Comparison of ENCODE assay signal across 8 cellular contexts in the genomic region with DNA sequence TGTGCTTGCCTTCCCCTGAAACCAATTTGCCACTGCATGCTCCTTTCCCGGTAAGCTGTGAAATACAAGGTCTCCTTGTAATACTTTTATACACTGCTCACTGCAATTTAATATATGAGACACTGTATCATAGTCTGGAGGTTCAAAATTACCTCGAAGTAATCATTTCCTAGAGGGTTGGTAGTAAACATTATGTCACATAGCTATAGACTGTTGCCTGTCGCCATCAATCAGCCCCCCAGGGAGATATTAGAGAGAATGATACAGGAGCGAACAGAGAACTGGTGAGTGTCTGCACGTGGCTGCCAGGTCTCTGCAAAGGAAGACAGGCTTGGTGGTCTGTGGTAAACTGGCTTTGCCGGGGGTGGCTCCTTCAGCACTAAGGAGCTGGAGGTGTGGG.
"Had no signal": no experiment of that assay in that cellular context is flagged by ENCODE, and none has a peak within 500 bp of the region (broad histone marks: within the 10 kb centered on the region; RNA-seq: fewer than 3 reads in every experiment).

No MANE protein-coding gene starts in this region.

- DNase-seq: GM23248, GOT3, H7, H9, HCEC 1CT, HFFc6 had no signal

- H3K4me2 ChIP-seq: GM23338 had no signal

- H3K9me3 ChIP-seq: HAP-1 had no signal

- H3K36me3 ChIP-seq: HAP-1 had no signal

- H3K9ac ChIP-seq: GM23248 had no signal

- H2AFZ ChIP-seq: GM23248, GM23338 had no signal

- H3K27ac ChIP-seq: GM23248 had no signal

- H3K4me3 ChIP-seq: GM23248, GM23338, HAP-1 had no signal
